In genomic region chr2:10960606-10961489, GRCh38 we compare ENCODE assay signal across 1 cellular context.
TF ChIP-seq lines count a peak whose summit lies in the region.

No MANE protein-coding gene starts in this region.

TF ChIP-seq in WTC11, 78 proteins besides CTCF, POLR2A, EP300 and RAD21 (continued from another document):
- TF ChIP-seq E2F1 (CRISPR knock-in tag; IDR thresholded peaks at IDR 0.05) (no peak), ZNF416 (CRISPR knock-in tag; IDR thresholded peaks at IDR 0.05) (no peak), ZNF121 (CRISPR knock-in tag; IDR thresholded peaks at IDR 0.05) (no peak), IRF2 (CRISPR knock-in tag; IDR thresholded peaks at IDR 0.05; ENCODE audit: borderline replicate concordance, low read depth) (no peak), ZNF232 (CRISPR knock-in tag; IDR thresholded peaks at IDR 0.05) (no peak), ETV6 (CRISPR knock-in tag; IDR thresholded peaks at IDR 0.05) (no peak), ZNF512 (CRISPR knock-in tag; IDR thresholded peaks at IDR 0.05; ENCODE audit: borderline replicate concordance) (no peak), ZNF263 (CRISPR knock-in tag; IDR thresholded peaks at IDR 0.05; ENCODE audit: low read depth) (no peak), CBFB (CRISPR knock-in tag; IDR thresholded peaks at IDR 0.05; ENCODE audit: low read depth) (no peak), ZNF423 (CRISPR knock-in tag; IDR thresholded peaks at IDR 0.05) (no peak), E2F5 (CRISPR knock-in tag; IDR thresholded peaks at IDR 0.05) (no peak), EMX1 (CRISPR knock-in tag; IDR thresholded peaks at IDR 0.05) (no peak), KAT7 (CRISPR knock-in tag; IDR thresholded peaks at IDR 0.05; ENCODE audit: borderline replicate concordance) (no peak), ZNF532 (CRISPR knock-in tag; IDR thresholded peaks at IDR 0.05; ENCODE audit: borderline replicate concordance) (no peak), FOXP1 (CRISPR knock-in tag; IDR thresholded peaks at IDR 0.05; ENCODE audit: borderline replicate concordance) (no peak), ERG (CRISPR knock-in tag; IDR thresholded peaks at IDR 0.05) (no peak), ATF3 (CRISPR knock-in tag; conservative IDR thresholded peaks at IDR 0.05) (no peak), RELA (CRISPR knock-in tag; IDR thresholded peaks at IDR 0.05; ENCODE audit: borderline replicate concordance) (no peak), IRF1 (CRISPR knock-in tag; IDR thresholded peaks at IDR 0.05) (no peak)
